22 cellular contexts compared by ENCODE assay signal in the genomic region with DNA sequence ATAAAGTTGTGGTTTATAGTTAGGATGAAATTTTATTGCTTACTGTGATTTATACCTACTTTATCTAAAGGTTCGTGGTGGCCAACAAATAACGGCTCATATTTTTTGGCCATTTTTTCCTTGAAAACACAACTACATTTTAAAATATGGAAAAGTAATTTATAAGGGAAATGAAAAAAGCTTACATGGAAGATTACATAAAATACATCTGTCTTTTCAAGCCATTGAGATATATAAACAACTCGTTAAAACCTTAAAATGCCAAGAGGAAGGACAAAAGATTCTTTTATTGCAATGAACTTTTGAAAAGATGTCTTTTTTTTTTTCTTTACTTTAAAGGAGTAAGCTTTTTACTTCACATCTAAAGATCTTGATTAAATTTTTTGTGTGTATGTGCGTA.
"Had no signal": no experiment of that assay in that cellular context is flagged by ENCODE, and none has a peak within 500 bp of the region (broad histone marks: within the 10 kb centered on the region; RNA-seq: fewer than 3 reads in every experiment).

No MANE protein-coding gene starts in this region.

- H3K36me3 ChIP-seq: esophagus muscularis mucosa, gastroesophageal sphincter, heart right ventricle, left lung, lower lobe of right lung had no signal

- H3K9me3 ChIP-seq: esophagus muscularis mucosa, gastroesophageal sphincter, heart right ventricle, left lung, lower lobe of right lung, mucosa of descending colon had no signal

- ATAC-seq: foreskin keratinocyte; gastroesophageal sphincter; heart right ventricle; left cardiac atrium; left lung; left ventricle myocardium superior; lower lobe of right lung; mucosa of descending colon; naive thymus-derived CD8-positive, alpha-beta T cell had no signal

- H3K4me3 ChIP-seq: coronary artery, esophagus muscularis mucosa, gastroesophageal sphincter, heart right ventricle, left lung, lower lobe of right lung, mucosa of descending colon had no signal

- H3K27ac ChIP-seq: coronary artery, dorsolateral prefrontal cortex, esophagus muscularis mucosa, foreskin keratinocyte, gastroesophageal sphincter, heart right ventricle, left lung, lower lobe of right lung had no signal

- DNase-seq: dermis blood vessel endothelial cell; dorsolateral prefrontal cortex; effector CD4-positive, alpha-beta T cell; effector memory CD4-positive, alpha-beta T cell; foreskin keratinocyte; heart right ventricle; hippocampal formation; left cardiac atrium; left lung; left ventricle myocardium superior; lower lobe of right lung; mesenchymal stem cell; mucosa of descending colon; naive B cell; naive thymus-derived CD8-positive, alpha-beta T cell had no signal

- FAIRE-seq: endothelial cell of umbilical vein, frontal cortex, islet of Langerhans, keratinocyte had no signal

- H3K4me1 ChIP-seq: esophagus muscularis mucosa, foreskin keratinocyte, gastroesophageal sphincter, heart right ventricle, left lung, lower lobe of right lung had no signal
